In genomic region chr11:118215262-118215661, GRCh38 we compare ENCODE assay signal across 19 cellular contexts. TPM values are rescaled to one million over a fixed set of nuclear protein-coding genes. Genes with fewer than 3 reads are reported as not detected.
DNase-seq lines count a peak whose midpoint lies in the region; ATAC-seq and TF ChIP-seq lines count a peak whose summit lies in the region.
"Had no signal": no experiment of that assay in that cellular context is flagged by ENCODE, and none has a peak within 500 bp of the region (broad histone marks: within the 10 kb centered on the region; RNA-seq: fewer than 3 reads in every experiment).

No MANE protein-coding gene starts in this region.

- peak overlapping the region; percentile 91 to 95 for H3K27ac Mint-ChIP-seq in T-cell
- H3K27ac Mint-ChIP-seq: HFFc6, neural progenitor cell had no signal

- intact Hi-C loops in left ventricle myocardium inferior (cut with micrococcal nuclease) (no loop called here), heart left ventricle (cut with DNase I) (no loop called here)

- peaks cover 48% of the 10 kb centered on the region for H3K36me3 Mint-ChIP-seq in T-cell
- H3K36me3 Mint-ChIP-seq: neural progenitor cell had no signal

- DNase-seq in left ventricle myocardium inferior (no peak), heart left ventricle (no peak), T-cell (peak in 2 of 34 experiments; percentile 26 to 27), hepatocyte (ENCODE audit: low spot score) (no peak), middle frontal gyrus (ENCODE audit: extremely low spot score, low spot score) (no peak), BE2C (no peak)
- DNase-seq: activated gamma-delta T cell; DND-41; effector CD8-positive, alpha-beta T cell; HFFc6; NCI-H2029; NCI-H524 had no signal

- TF ChIP-seq CTCF in left ventricle myocardium inferior (IDR thresholded peaks at IDR 0.05; ENCODE audit: borderline replicate concordance) = no peak
- TF ChIP-seq CTCF in heart left ventricle (IDR thresholded peaks at IDR 0.05) = no peak
- TF ChIP-seq CTCF in hepatocyte (IDR thresholded peaks at IDR 0.05; ENCODE audit: poor library complexity) = no peak
- TF ChIP-seq CTCF in BE2C (IDR thresholded peaks at IDR 0.05; ENCODE audit: low read depth, low read length) = no peak

- no peaks in the 10 kb centered on the region for H3K9me3 ChIP-seq in left ventricle myocardium inferior (replicated peaks)
- H3K9me3 ChIP-seq in heart left ventricle = no peaks in the 10 kb centered on the region
- no peaks in the 10 kb centered on the region for H3K9me3 ChIP-seq in hepatocyte (ENCODE audit: low read depth)
- no peaks in the 10 kb centered on the region for H3K9me3 ChIP-seq in BE2C

- H4K20me1 ChIP-seq in hepatocyte (ENCODE audit: insufficient read depth, poor library complexity, severe bottlenecking) = no peaks in the 10 kb centered on the region

- H3K4me1 ChIP-seq in left ventricle myocardium inferior (peaks cover 24% of the 10 kb centered on the region), heart left ventricle (peaks cover 0 to 90% (median 12%) of the 10 kb centered on the region in 12 donors), hepatocyte (ENCODE audit: insufficient read depth) (peaks cover 45% of the 10 kb centered on the region), BE2C (no peaks in the 10 kb centered on the region)

- no peaks in the 10 kb centered on the region for H3K36me3 ChIP-seq in left ventricle myocardium inferior
- H3K36me3 ChIP-seq in heart left ventricle = peaks cover 0 to 9% (median 0%) of the 10 kb centered on the region in 9 donors
- no peaks in the 10 kb centered on the region for H3K36me3 ChIP-seq in hepatocyte (replicated peaks; ENCODE audit: insufficient read depth, low read depth)
- H3K36me3 ChIP-seq in BE2C = no peaks in the 10 kb centered on the region
- H3K36me3 ChIP-seq: neural progenitor cell had no signal

- H3K27me3 ChIP-seq in left ventricle myocardium inferior (ENCODE audit: low read depth) (no peaks in the 10 kb centered on the region), heart left ventricle (no peaks in the 10 kb centered on the region), hepatocyte (no peaks in the 10 kb centered on the region), BE2C (peaks cover 87% of the 10 kb centered on the region)
- H3K27me3 ChIP-seq: neural progenitor cell had no signal

- H3K79me2 ChIP-seq in hepatocyte = no peaks in the 10 kb centered on the region

- H3K9me2 ChIP-seq in hepatocyte (replicated peaks; ENCODE audit: insufficient read depth) = no peaks in the 10 kb centered on the region

- POLR2A ChIA-PET in T-cell (lab: Charles Lee) = interaction anchor here in 1 of 2 donors (0.6 to 1.6 kb wide), 2 partner anchors 13 to 45 kb away, joined by 3 read pairs; no protein-coding TSS in a partner anchor

- no peak for TF ChIP-seq POLR2A in heart left ventricle (IDR thresholded peaks at IDR 0.05)

- CTCF ChIA-PET in T-cell (lab: Charles Lee) = interaction anchor here (0.6 to 1.5 kb wide), 6 partner anchors 9 to 360 kb away, joined by 3 to 10 read pairs (median 4); partner anchors contain the start of genes JAML (in 1 of the 2) and MPZL2 (in 1 of the 2)

- ATAC-seq in heart left ventricle = no peak
- peak in 3 of 4 experiments; percentile 47 to 58 (median 50) for ATAC-seq in T-cell (replicated peaks in 1 of 4)
- no peak for ATAC-seq in GM21360 (IDR thresholded peaks at IDR 0.05; ENCODE audit: unreplicated experiment)
- no peak for ATAC-seq in HG03039 (IDR thresholded peaks at IDR 0.05; ENCODE audit: unreplicated experiment)
- ATAC-seq: activated CD4-positive, CD25-positive, alpha-beta regulatory T cell treated with anti-CD3 and anti-CD28 coated beads, Interleukin-2, amount 50 U/mL, for 24 hours had no signal

- H3K4me3 Mint-ChIP-seq in T-cell = peak overlapping the region; percentile 48 to 91 (median 76)
- H3K4me3 Mint-ChIP-seq: HFFc6, neural progenitor cell had no signal

- H3K27ac ChIP-seq in left ventricle myocardium inferior (replicated peaks) (peak overlapping the region; percentile 31), heart left ventricle (peak overlapping the region in 3 of 12 donors; percentile 3 to 85 (median 48)), hepatocyte (peak overlapping the region; percentile 96)
- H3K27ac ChIP-seq: KMS-11, neural progenitor cell had no signal

- H3K27me3 Mint-ChIP-seq in T-cell = no peaks in the 10 kb centered on the region

- H3K4me3 ChIP-seq in left ventricle myocardium inferior (no peak overlapping the region), heart left ventricle (peak overlapping the region in 1 of 12 donors; percentile 25), hepatocyte (no peak overlapping the region), BE2C (ENCODE audit: low read depth, low read length) (no peak overlapping the region)
- H3K4me3 ChIP-seq: lung, neural progenitor cell had no signal

- H3K9me3 Mint-ChIP-seq in T-cell = no peaks in the 10 kb centered on the region
- H3K9me3 Mint-ChIP-seq: HFFc6, neural progenitor cell had no signal

- WGBS in heart left ventricle, 4 donors = 78 to 87% (median 84%) methylated on average over 3 of the region's 3 CpGs
- WGBS in hepatocyte (ENCODE audit: low lambda C conversion rate, missing lambda C conversion rate) = 87% methylated on average over 3 of the region's 3 CpGs

- no peak overlapping the region for H2AFZ ChIP-seq in hepatocyte
- H2AFZ ChIP-seq: neural progenitor cell had no signal

- no peak overlapping the region for H3K4me2 ChIP-seq in hepatocyte
- H3K4me2 ChIP-seq: neural progenitor cell had no signal

- peaks cover 89 to 90% (median 89%) of the 10 kb centered on the region in 3 donors for H3K4me1 Mint-ChIP-seq in T-cell

RNA-seq across cellular contexts. Expression of gene JAML, which starts 9.5 kb away (rescaled TPM):
- total RNA-seq in left ventricle myocardium inferior (2.9 TPM), heart left ventricle (10 to 100 TPM in 2 of 9 donors, 1 to 10 TPM in 6, under 1 TPM in 1; 0.90 to 18.4 (median 2.0) TPM), T-cell (100 to 1,000 TPM in 2 of 5 donors, 10 to 100 TPM in 3; 60.8 to 165 (median 95.8) TPM), hepatocyte (3.5 and 5.3 TPM in 2 replicates)
- polyA plus RNA-seq in heart left ventricle (1 to 10 TPM; 1.4 to 1.6 TPM), hepatocyte (5.0 and 5.9 TPM in 2 replicates)
- not detected for polyA plus RNA-seq in BE2C (2012; ENCODE audit: insufficient read depth, insufficient read length, low read depth)
- total RNA-seq: bronchial epithelial cell, HFFc6 had no signal

RNA-seq across cellular contexts. Expression of gene MPZL3, which starts 36.9 kb away (rescaled TPM):
- 2.7 TPM for total RNA-seq in left ventricle myocardium inferior
- total RNA-seq in heart left ventricle = 1 to 10 TPM; 1.3 to 6.2 (median 3.3) TPM
- 1 to 10 TPM; 1.3 to 4.2 TPM for polyA plus RNA-seq in heart left ventricle
- 10 to 100 TPM in 4 of 5 donors, 1 to 10 TPM in 1; 9.8 to 25.2 (median 16.5) TPM for total RNA-seq in T-cell
- 20.6 and 21.1 TPM in 2 replicates for total RNA-seq in hepatocyte
- polyA plus RNA-seq in hepatocyte = 10.2 and 10.8 TPM in 2 replicates
- 1.2 TPM for polyA plus RNA-seq in BE2C (2012; ENCODE audit: insufficient read depth, insufficient read length, low read depth)

RNA-seq across cellular contexts. Expression of gene SCN2B, which starts 38.8 kb away (rescaled TPM):
- total RNA-seq in left ventricle myocardium inferior (24.9 TPM), heart left ventricle (10 to 100 TPM in 5 of 9 donors, 1 to 10 TPM in 4; 3.6 to 32.5 (median 11.8) TPM), T-cell (under 1 TPM in 1 of 5 donors, not detected in 4; 0.06 TPM), hepatocyte (1.1 and 1.3 TPM in 2 replicates)
- polyA plus RNA-seq in heart left ventricle (10 to 100 TPM in 1 of 2 donors, 1 to 10 TPM in 1; 5.0 to 17.5 TPM), hepatocyte (0.92 and 1.2 TPM in 2 replicates)
- polyA plus RNA-seq in BE2C (2012; ENCODE audit: insufficient read depth, insufficient read length, low read depth) = 0.08 TPM
- total RNA-seq: HFFc6 had no signal

RNA-seq across cellular contexts. Expression of gene MPZL2, which starts 48.8 kb away (rescaled TPM):
- total RNA-seq in left ventricle myocardium inferior = 13.4 TPM
- 10 to 100 TPM in 7 of 9 donors, 1 to 10 TPM in 2; 8.3 to 29.6 (median 13.2) TPM for total RNA-seq in heart left ventricle
- polyA plus RNA-seq in heart left ventricle = 1 to 10 TPM; 7.4 to 7.7 TPM
- 1 to 10 TPM in 4 of 5 donors, under 1 TPM in 1; 0.85 to 5.6 (median 2.0) TPM for total RNA-seq in T-cell
- 47.2 and 52.3 TPM in 2 replicates for total RNA-seq in hepatocyte
- 38.4 and 48.0 TPM in 2 replicates for polyA plus RNA-seq in hepatocyte
- not detected for polyA plus RNA-seq in BE2C (2012; ENCODE audit: insufficient read depth, insufficient read length, low read depth)
- total RNA-seq: HFFc6 had no signal

Comparison
In these comparisons a context has a peak if more than half of its experiments do, and no peak if none do; other contexts are left out.
1. ATAC-seq: peak in T-cell (3 of 4); none in heart left ventricle (0 of 4), GM21360 (single experiment) and HG03039 (single experiment).